ENCODE assay signal across 1 cellular context in genomic region chr13:99979453-99980200, GRCh38.
TF ChIP-seq lines count a peak whose summit lies in the region.

No MANE protein-coding gene starts in this region.

TF ChIP-seq in HEK293, 187 proteins besides CTCF, POLR2A, EP300 and RAD21 (continued from another document and continues in another):
- peak; percentile 58; the same call in 1 of the 2 replicates for TF ChIP-seq SP3 (tag by site-specific recombination; IDR thresholded peaks at IDR 0.05)
- TF ChIP-seq ZNF518A (tag by site-specific recombination; conservative IDR thresholded peaks at IDR 0.05; ENCODE audit: low read depth) = no peak
- TF ChIP-seq BCL11B (tag by site-specific recombination; IDR thresholded peaks at IDR 0.05; ENCODE audit: low read depth) = 0 out of 2 replicates have a peak, but pooled peaks have one; percentile 28
- no peak for TF ChIP-seq ZNF366 (tag by site-specific recombination; conservative IDR thresholded peaks at IDR 0.05)
- TF ChIP-seq SP2 (tag by site-specific recombination; IDR thresholded peaks at IDR 0.05) = peak; percentile 72
- TF ChIP-seq ZSCAN18 (tag by site-specific recombination; IDR thresholded peaks at IDR 0.05) = no peak
- no peak for TF ChIP-seq ZNF148 (tag by site-specific recombination; IDR thresholded peaks at IDR 0.05; ENCODE audit: borderline replicate concordance)
- no peak for TF ChIP-seq ZNF548 (tag by site-specific recombination; IDR thresholded peaks at IDR 0.05)
- TF ChIP-seq KLF7 (tag by site-specific recombination; IDR thresholded peaks at IDR 0.05; ENCODE audit: borderline replicate concordance) = no peak
- TF ChIP-seq ZNF157 (tag by site-specific recombination; IDR thresholded peaks at IDR 0.05) = no peak
- TF ChIP-seq ZFP3 (tag by site-specific recombination; IDR thresholded peaks at IDR 0.05; ENCODE audit: low read depth) = no peak
- TF ChIP-seq ZNF292 (tag by site-specific recombination; IDR thresholded peaks at IDR 0.05; ENCODE audit: borderline replicate concordance, low read depth) = no peak
- TF ChIP-seq ZNF639 (tag by site-specific recombination; IDR thresholded peaks at IDR 0.05) = no peak
- TF ChIP-seq ZNF658 (tag by site-specific recombination; IDR thresholded peaks at IDR 0.05) = no peak
- TF ChIP-seq GLIS1 (tag by site-specific recombination; IDR thresholded peaks at IDR 0.05) = peak; percentile 71
- TF ChIP-seq WT1 (tag by site-specific recombination; IDR thresholded peaks at IDR 0.05) = 0 out of 2 replicates have a peak, but pooled peaks have one; percentile 25
- peak; percentile 57; the same call in 1 of the 2 replicates for TF ChIP-seq ZNF423 (tag by site-specific recombination; IDR thresholded peaks at IDR 0.05)
- TF ChIP-seq ZNF843 (tag by site-specific recombination; IDR thresholded peaks at IDR 0.05) = no peak
- TF ChIP-seq KLF10 (tag by site-specific recombination; IDR thresholded peaks at IDR 0.05) = no peak
- TF ChIP-seq EGR2 (tag by site-specific recombination; IDR thresholded peaks at IDR 0.05; ENCODE audit: low read depth) = peak; percentile 82
- TF ChIP-seq ZNF544 (tag by site-specific recombination; IDR thresholded peaks at IDR 0.05) = no peak
- 0 out of 2 replicates have a peak, but pooled peaks have one; percentile 49 for TF ChIP-seq ZXDB (tag by site-specific recombination; IDR thresholded peaks at IDR 0.05)
- no peak for TF ChIP-seq MEIS1 (CRISPR knock-in tag; IDR thresholded peaks at IDR 0.05; ENCODE audit: borderline replicate concordance)
- TF ChIP-seq ZNF112 (tag by site-specific recombination; IDR thresholded peaks at IDR 0.05) = no peak
- TF ChIP-seq ZNF837 (tag by site-specific recombination; IDR thresholded peaks at IDR 0.05) = no peak
- no peak for TF ChIP-seq MZF1 (tag by site-specific recombination; IDR thresholded peaks at IDR 0.05; ENCODE audit: borderline replicate concordance)
- TF ChIP-seq OSR2 (tag by site-specific recombination; IDR thresholded peaks at IDR 0.05) = peak; percentile 11; the same call in 1 of the 2 replicates
- peak; percentile 44 for TF ChIP-seq ZNF692 (tag by site-specific recombination; IDR thresholded peaks at IDR 0.05)
- no peak for TF ChIP-seq ZNF184 (tag by site-specific recombination; IDR thresholded peaks at IDR 0.05)
- peak; percentile 92 for TF ChIP-seq ZFHX2 (tag by site-specific recombination; conservative IDR thresholded peaks at IDR 0.05)
- peak; percentile 35; the same call in 1 of the 2 replicates for TF ChIP-seq ZNF341 (tag by site-specific recombination; IDR thresholded peaks at IDR 0.05; ENCODE audit: low read depth)
- TF ChIP-seq ZNF530 (tag by site-specific recombination; IDR thresholded peaks at IDR 0.05; ENCODE audit: low read depth) = no peak
- no peak for TF ChIP-seq ZNF596 (tag by site-specific recombination; IDR thresholded peaks at IDR 0.05)
- no peak for TF ChIP-seq SCRT1 (tag by site-specific recombination; IDR thresholded peaks at IDR 0.05; ENCODE audit: borderline replicate concordance)
- no peak for TF ChIP-seq ZNF777 (tag by site-specific recombination; IDR thresholded peaks at IDR 0.05; ENCODE audit: borderline replicate concordance)
- no peak for TF ChIP-seq ZNF324 (tag by site-specific recombination; IDR thresholded peaks at IDR 0.05)
- TF ChIP-seq ZNF660 (tag by site-specific recombination; IDR thresholded peaks at IDR 0.05) = peak; percentile 18; the same call in 1 of the 2 replicates
- TF ChIP-seq ZNF404 (tag by site-specific recombination; IDR thresholded peaks at IDR 0.05) = no peak
- TF ChIP-seq ZIC2 (tag by site-specific recombination; IDR thresholded peaks at IDR 0.05) = no peak
- TF ChIP-seq ZNF501 (tag by site-specific recombination; IDR thresholded peaks at IDR 0.05) = no peak; the same call in 1 of the 2 replicates
- no peak for TF ChIP-seq ZNF473 (tag by site-specific recombination; IDR thresholded peaks at IDR 0.05)
- no peak for TF ChIP-seq REPIN1 (tag by site-specific recombination; IDR thresholded peaks at IDR 0.05; ENCODE audit: low read depth)
- TF ChIP-seq PRDM4 (tag by site-specific recombination; IDR thresholded peaks at IDR 0.05) = no peak
- TF ChIP-seq ZNF138 (tag by site-specific recombination; IDR thresholded peaks at IDR 0.05; ENCODE audit: borderline replicate concordance) = no peak
- TF ChIP-seq ZNF248 (tag by site-specific recombination; IDR thresholded peaks at IDR 0.05) = no peak
- no peak for TF ChIP-seq ZNF747 (tag by site-specific recombination; IDR thresholded peaks at IDR 0.05)
- TF ChIP-seq ZNF677 (tag by site-specific recombination; IDR thresholded peaks at IDR 0.05) = no peak
- TF ChIP-seq ZSCAN23 (tag by site-specific recombination; IDR thresholded peaks at IDR 0.05) = no peak
- no peak for TF ChIP-seq ZNF221 (tag by site-specific recombination; IDR thresholded peaks at IDR 0.05; ENCODE audit: borderline replicate concordance)
- no peak for TF ChIP-seq FEZF1 (tag by site-specific recombination; IDR thresholded peaks at IDR 0.05)
- no peak for TF ChIP-seq HOXC10 (CRISPR knock-in tag; IDR thresholded peaks at IDR 0.05)
- TF ChIP-seq ATF2 (tag by site-specific recombination; IDR thresholded peaks at IDR 0.05; ENCODE audit: low read depth) = no peak
- no peak for TF ChIP-seq ZNF114 (tag by site-specific recombination; IDR thresholded peaks at IDR 0.05)
- no peak for TF ChIP-seq HOXA7 (CRISPR knock-in tag; IDR thresholded peaks at IDR 0.05; ENCODE audit: borderline replicate concordance)
- TF ChIP-seq ZSCAN30 (tag by site-specific recombination; IDR thresholded peaks at IDR 0.05) = no peak
- TF ChIP-seq ZNF830 (tag by site-specific recombination; IDR thresholded peaks at IDR 0.05; ENCODE audit: low read depth) = no peak
- no peak for TF ChIP-seq ZNF266 (tag by site-specific recombination; IDR thresholded peaks at IDR 0.05; ENCODE audit: low read depth)
- TF ChIP-seq ZNF174 (tag by site-specific recombination; IDR thresholded peaks at IDR 0.05) = no peak
